11 cellular contexts compared by ENCODE assay signal in the genomic region with DNA sequence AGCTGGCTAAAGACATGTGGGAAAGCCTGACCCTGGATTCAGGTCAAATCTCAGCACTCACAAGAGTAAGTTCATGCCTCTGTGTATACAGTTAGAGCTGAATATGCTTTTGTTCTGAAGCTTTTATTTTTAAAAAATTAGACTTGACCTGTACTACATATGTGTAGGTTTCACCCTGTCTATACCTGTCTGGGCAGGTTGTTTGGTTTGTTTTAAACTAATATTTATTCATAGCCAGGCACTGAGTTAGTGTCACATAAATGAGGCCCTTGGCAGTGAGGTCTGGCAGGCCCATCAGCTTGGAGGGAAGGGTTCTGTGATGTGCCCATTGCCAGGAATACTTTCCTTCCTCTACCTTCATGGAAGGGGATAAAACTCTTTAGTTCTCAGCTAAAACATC. TPM values are rescaled to one million over a fixed set of nuclear protein-coding genes. Genes with fewer than 3 reads are reported as not detected.
A peak's percentile ranks its signal among the peaks of the same experiment; 100 is the strongest.
DNase-seq lines count a peak whose midpoint lies in the region; ATAC-seq and TF ChIP-seq lines count a peak whose summit lies in the region.
"Had no signal": no experiment of that assay in that cellular context is flagged by ENCODE, and none has a peak within 500 bp of the region (broad histone marks: within the 10 kb centered on the region; RNA-seq: fewer than 3 reads in every experiment).

No MANE protein-coding gene starts in this region.

- CTCF ChIA-PET in Calu3 (lab: Charles Lee), result interaction anchor here (1.3 to 1.5 kb wide), 2 partner anchors 34 to 71 kb away, joined by 4 to 5 read pairs; a partner anchor contains a TSS
- CTCF ChIA-PET in naive thymus-derived CD4-positive, alpha-beta T cell (lab: Charles Lee), result interaction anchor here (1.2 to 1.4 kb wide), 2 partner anchors 22 to 33 kb away, joined by 3 read pairs; a partner anchor contains a TSS

- no peak for DNase-seq in CD4-positive, CD25-positive, alpha-beta regulatory T cell
- no peak for DNase-seq in Calu3
- DNase-seq in breast epithelium (ENCODE audit: low spot score in 2 of 2), result no peak
- no peak for DNase-seq in naive thymus-derived CD4-positive, alpha-beta T cell
- no peak for DNase-seq in substantia nigra (lab: John Stamatoyannopoulos, UW)
- DNase-seq in NK-92 treated with Interleukin-12 subunit alpha and Interleukin-12 subunit beta, amount 100 ng/mL, for 24 hours (lab: John Stamatoyannopoulos, UW), result no peak
- DNase-seq: NCI-H1694; stimulated activated CD4-positive, alpha-beta T cell treated with anti-CD3 and anti-CD28 coated beads, Interleukin-4, amount 100 ng/mL, for 1 hour had no signal

- no peak overlapping the region for H3K27ac ChIP-seq in CD4-positive, CD25-positive, alpha-beta regulatory T cell (ENCODE audit: insufficient read depth, low read length, poor library complexity, severe bottlenecking)
- H3K27ac ChIP-seq in breast epithelium, result peak overlapping the region; percentile 19 to 92
- peak overlapping the region; percentile 83 for H3K27ac ChIP-seq in naive thymus-derived CD4-positive, alpha-beta T cell (ENCODE audit: low read depth, low read length)
- no peak overlapping the region for H3K27ac ChIP-seq in substantia nigra (ENCODE audit: low read depth, low read length, poor library complexity, severe bottlenecking)

- H3K27me3 Mint-ChIP-seq in CD4-positive, CD25-positive, alpha-beta regulatory T cell, result peaks cover 4% of the 10 kb centered on the region
- H3K27me3 Mint-ChIP-seq in Calu3 (ENCODE audit: unreplicated experiment), result no peaks in the 10 kb centered on the region
- no peaks in the 10 kb centered on the region for H3K27me3 Mint-ChIP-seq in naive thymus-derived CD4-positive, alpha-beta T cell

- H3K9me3 ChIP-seq in CD4-positive, CD25-positive, alpha-beta regulatory T cell (ENCODE audit: control insufficient read depth in 2 of 2, low read length in 2 of 2), result no peaks in the 10 kb centered on the region
- no peaks in the 10 kb centered on the region for H3K9me3 ChIP-seq in breast epithelium
- no peaks in the 10 kb centered on the region for H3K9me3 ChIP-seq in naive thymus-derived CD4-positive, alpha-beta T cell (ENCODE audit: control insufficient read depth in 2 of 3, low read length in 3 of 3)
- H3K9me3 ChIP-seq: adrenal gland had no signal

- no TSS peak for BruUV-seq in Calu3 (replicated peaks; lab: Mats Ljungman, UMichigan)

- H3K9me3 Mint-ChIP-seq in CD4-positive, CD25-positive, alpha-beta regulatory T cell, result no peaks in the 10 kb centered on the region
- no peaks in the 10 kb centered on the region for H3K9me3 Mint-ChIP-seq in Calu3 (ENCODE audit: low read depth, unreplicated experiment)
- no peaks in the 10 kb centered on the region for H3K9me3 Mint-ChIP-seq in naive thymus-derived CD4-positive, alpha-beta T cell

- ATAC-seq in CD4-positive, CD25-positive, alpha-beta regulatory T cell (ENCODE audit: low read depth in 2 of 2), result no peak
- ATAC-seq in naive thymus-derived CD4-positive, alpha-beta T cell, result no peak
- ATAC-seq in GM21717 (IDR thresholded peaks at IDR 0.05; ENCODE audit: unreplicated experiment) (no peak), GM18520 (IDR thresholded peaks at IDR 0.05; ENCODE audit: unreplicated experiment) (no peak)

- H3K27ac Mint-ChIP-seq in CD4-positive, CD25-positive, alpha-beta regulatory T cell, result peak overlapping the region in 2 of 3 donors; percentile 93
- H3K27ac Mint-ChIP-seq in Calu3 (ENCODE audit: unreplicated experiment), result no peak overlapping the region
- H3K27ac Mint-ChIP-seq in naive thymus-derived CD4-positive, alpha-beta T cell, result peak overlapping the region in 7 of 9 donors; percentile 23 to 96 (median 91)

- intact Hi-C loops in Calu3 (cut with micrococcal nuclease; ENCODE audit: unreplicated experiment) (no loop called here), breast epithelium (cut with DNase I; ENCODE audit: low total_unique reads) (no loop called here)
- intact Hi-C loops in naive thymus-derived CD4-positive, alpha-beta T cell (cut with micrococcal nuclease), result no loop called here

- H3K27me3 ChIP-seq in CD4-positive, CD25-positive, alpha-beta regulatory T cell (ENCODE audit: control insufficient read depth, insufficient read depth, low read length), result no peaks in the 10 kb centered on the region
- H3K27me3 ChIP-seq in breast epithelium, result no peaks in the 10 kb centered on the region
- no peaks in the 10 kb centered on the region for H3K27me3 ChIP-seq in naive thymus-derived CD4-positive, alpha-beta T cell (ENCODE audit: control insufficient read depth in 2 of 2, insufficient read depth in 2 of 2, low read length in 2 of 2)
- H3K27me3 ChIP-seq: adrenal gland had no signal

- TF ChIP-seq POLR2A in breast epithelium (IDR thresholded peaks at IDR 0.05), result no peak

- H3K4me3 ChIP-seq in CD4-positive, CD25-positive, alpha-beta regulatory T cell (ENCODE audit: low read depth, low read length), result peak overlapping the region; percentile 71
- H3K4me3 ChIP-seq in breast epithelium, result no peak overlapping the region
- no peak overlapping the region for H3K4me3 ChIP-seq in naive thymus-derived CD4-positive, alpha-beta T cell (ENCODE audit: low read length)

- H3K36me3 Mint-ChIP-seq in CD4-positive, CD25-positive, alpha-beta regulatory T cell, result peaks cover 6% of the 10 kb centered on the region
- H3K36me3 Mint-ChIP-seq in Calu3 (ENCODE audit: insufficient read depth, unreplicated experiment), result peaks cover 34% of the 10 kb centered on the region
- peaks cover 0 to 9% (median 2%) of the 10 kb centered on the region in 5 donors for H3K36me3 Mint-ChIP-seq in naive thymus-derived CD4-positive, alpha-beta T cell

- H3K4me1 ChIP-seq in CD4-positive, CD25-positive, alpha-beta regulatory T cell (ENCODE audit: control insufficient read depth, insufficient read depth, low read length, poor library complexity, severe bottlenecking), result peaks cover 20% of the 10 kb centered on the region
- H3K4me1 ChIP-seq in breast epithelium, result no peaks in the 10 kb centered on the region
- H3K4me1 ChIP-seq in naive thymus-derived CD4-positive, alpha-beta T cell (ENCODE audit: control insufficient read depth in 2 of 2, insufficient read depth in 2 of 2, low read length in 2 of 2), result peaks cover 13 to 18% of the 10 kb centered on the region in 2 donors

- H3K4me1 Mint-ChIP-seq in CD4-positive, CD25-positive, alpha-beta regulatory T cell, result peaks cover 15 to 55% (median 38%) of the 10 kb centered on the region in 4 donors
- H3K4me1 Mint-ChIP-seq in Calu3 (ENCODE audit: low read depth, unreplicated experiment), result peaks cover 19% of the 10 kb centered on the region
- peaks cover 25 to 51% (median 41%) of the 10 kb centered on the region in 7 donors for H3K4me1 Mint-ChIP-seq in naive thymus-derived CD4-positive, alpha-beta T cell

- peaks cover 10% of the 10 kb centered on the region for H3K36me3 ChIP-seq in CD4-positive, CD25-positive, alpha-beta regulatory T cell (ENCODE audit: control insufficient read depth, insufficient read depth, low read length)
- no peaks in the 10 kb centered on the region for H3K36me3 ChIP-seq in breast epithelium
- peaks cover 0 to 14% (median 0%) of the 10 kb centered on the region in 3 experiments for H3K36me3 ChIP-seq in naive thymus-derived CD4-positive, alpha-beta T cell (ENCODE audit: control insufficient read depth in 2 of 3, insufficient read depth in 3 of 3, low read length in 3 of 3)
- H3K36me3 ChIP-seq: adrenal gland had no signal

- H3K4me3 Mint-ChIP-seq in CD4-positive, CD25-positive, alpha-beta regulatory T cell, result peak overlapping the region in 3 of 4 donors; percentile 90 to 97 (median 93)
- H3K4me3 Mint-ChIP-seq in Calu3 (ENCODE audit: low read depth, unreplicated experiment), result peak overlapping the region; percentile 72
- peak overlapping the region in 8 of 10 donors; percentile 81 to 93 (median 89) for H3K4me3 Mint-ChIP-seq in naive thymus-derived CD4-positive, alpha-beta T cell

- TF ChIP-seq CTCF in Calu3 (IDR thresholded peaks at IDR 0.05; ENCODE audit: unreplicated experiment), result no peak
- TF ChIP-seq CTCF in breast epithelium (IDR thresholded peaks at IDR 0.05), result no peak

- POLR2A ChIA-PET in naive thymus-derived CD4-positive, alpha-beta T cell (lab: Charles Lee), result interaction anchor here (1.0 to 4.5 kb wide), 5 partner anchors 33 to 495 kb away, joined by 3 to 36 read pairs (median 7); a partner anchor contains a TSS

RNA-seq across cellular contexts. Expression of a gene that starts 1.9 kb away (rescaled TPM):
- 33.2 TPM for total RNA-seq in CD4-positive, CD25-positive, alpha-beta regulatory T cell
- 10 to 100 TPM in 1 of 4 donors, 1 to 10 TPM in 3; 9.5 to 11.6 (median 9.9) TPM for polyA plus RNA-seq in CD4-positive, CD25-positive, alpha-beta regulatory T cell
- total RNA-seq in Calu3 (2022) (52.1 and 53.6 TPM in 2 replicates), breast epithelium (10 to 100 TPM; 16.0 to 28.1 (median 22.6) TPM)
- total RNA-seq in naive thymus-derived CD4-positive, alpha-beta T cell, result 10 to 100 TPM; 28.3 to 44.7 (median 38.1) TPM
- polyA plus RNA-seq in naive thymus-derived CD4-positive, alpha-beta T cell, result 10 to 100 TPM in 1 of 2 donors, 1 to 10 TPM in 1; 9.9 to 18.1 TPM

RNA-seq across cellular contexts. Expression of a gene that starts 31.9 kb away (rescaled TPM):
- total RNA-seq in CD4-positive, CD25-positive, alpha-beta regulatory T cell, result 0.25 TPM
- polyA plus RNA-seq in CD4-positive, CD25-positive, alpha-beta regulatory T cell, result under 1 TPM in 1 of 4 donors, not detected in 3; 0.06 TPM
- total RNA-seq in Calu3 (2022), result 0.45 and 0.49 TPM in 2 replicates
- 1 to 10 TPM in 2 of 3 donors, not detected in 1; 1.9 to 2.0 TPM for total RNA-seq in breast epithelium
- total RNA-seq in naive thymus-derived CD4-positive, alpha-beta T cell, result under 1 TPM in 1 of 5 experiments, not detected in 4; 0.39 TPM
- under 1 TPM in 1 of 2 donors, not detected in 1; 0.06 TPM for polyA plus RNA-seq in naive thymus-derived CD4-positive, alpha-beta T cell

RNA-seq across cellular contexts. Expression of a gene that starts 33.2 kb away (rescaled TPM):
- total RNA-seq in CD4-positive, CD25-positive, alpha-beta regulatory T cell, result 25.0 TPM
- polyA plus RNA-seq in CD4-positive, CD25-positive, alpha-beta regulatory T cell, result 10 to 100 TPM; 86.2 to 97.4 (median 91.1) TPM
- total RNA-seq in Calu3 (2022) (67.8 and 72.8 TPM in 2 replicates), breast epithelium (10 to 100 TPM; 63.5 to 98.8 (median 96.0) TPM)
- 10 to 100 TPM; 26.7 to 48.7 (median 43.6) TPM for total RNA-seq in naive thymus-derived CD4-positive, alpha-beta T cell
- polyA plus RNA-seq in naive thymus-derived CD4-positive, alpha-beta T cell, result 10 to 100 TPM; 95.1 to 95.8 TPM

Comparison
In these comparisons a context has a peak if more than half of its experiments do, and no peak if none do; other contexts are left out.
1. H3K27ac ChIP-seq: peak in breast epithelium (2 of 2) and naive thymus-derived CD4-positive, alpha-beta T cell (single experiment); none in CD4-positive, CD25-positive, alpha-beta regulatory T cell (single experiment) and substantia nigra (single experiment).
2. Peak in every context shown above with its lines, with median percentiles within 50 percentile points of each other: H3K4me3 Mint-ChIP-seq.